ENCODE assay signal across 24 cellular contexts in the genomic region with DNA sequence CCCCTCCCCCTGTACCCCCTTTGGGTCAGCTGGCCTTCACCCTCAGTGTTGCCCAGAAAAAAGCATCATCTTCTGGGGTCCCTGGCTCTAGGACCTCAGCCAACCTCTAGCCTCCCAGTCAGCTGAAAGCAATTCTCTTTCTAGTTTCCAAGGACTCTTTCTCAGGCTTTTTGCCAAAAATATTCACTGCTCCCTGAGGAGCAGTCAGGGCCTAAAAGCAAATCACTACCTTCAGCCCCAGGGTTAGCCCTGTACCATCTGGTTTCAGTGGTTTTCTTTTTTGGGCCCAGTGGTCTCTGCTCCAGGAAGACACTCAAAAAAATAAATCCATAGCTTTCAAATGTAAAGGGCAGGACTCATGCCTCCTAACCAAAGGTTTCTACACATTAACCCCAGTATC. TPM values are rescaled to one million over a fixed set of nuclear protein-coding genes. Genes with fewer than 3 reads are reported as not detected.
DNase-seq lines count a peak whose midpoint lies in the region; ATAC-seq and TF ChIP-seq lines count a peak whose summit lies in the region.
"Had no signal": no experiment of that assay in that cellular context is flagged by ENCODE, and none has a peak within 500 bp of the region (broad histone marks: within the 10 kb centered on the region; RNA-seq: fewer than 3 reads in every experiment).

No MANE protein-coding gene starts in this region.

- H3K27ac ChIP-seq in esophagus squamous epithelium (peak overlapping the region in 3 of 4 donors; percentile 10 to 23 (median 22)), rectal smooth muscle tissue (ENCODE audit: low read depth, low read length) (peak overlapping the region; percentile 9)
- H3K27ac ChIP-seq: A549, hepatocyte, left lung had no signal

- H3K9ac ChIP-seq in rectal smooth muscle tissue (ENCODE audit: low read length): no peak overlapping the region

- peaks cover 3% of the 10 kb centered on the region for H3K36me3 Mint-ChIP-seq in T-helper 17 cell (ENCODE audit: low read depth)
- H3K36me3 Mint-ChIP-seq: activated CD8-positive, alpha-beta memory T cell treated with anti-CD3 and anti-CD28 coated beads, Interleukin-2, amount 10 ng/mL, durations not matched to agents 7 days and 5 days; activated naive CD8-positive, alpha-beta T cell had no signal

- H3K36me3 ChIP-seq in esophagus squamous epithelium: no peaks in the 10 kb centered on the region
- H3K36me3 ChIP-seq in rectal smooth muscle tissue (ENCODE audit: control insufficient read depth, insufficient read depth, low read length): no peaks in the 10 kb centered on the region
- H3K36me3 ChIP-seq: left lung had no signal

- H3K4me1 Mint-ChIP-seq in T-helper 17 cell: peaks cover 11% of the 10 kb centered on the region

- ATAC-seq in T-helper 17 cell (no peak), GM18868 (IDR thresholded peaks at IDR 0.05; ENCODE audit: unreplicated experiment) (no peak)
- ATAC-seq: A549; activated CD8-positive, alpha-beta memory T cell treated with anti-CD3 and anti-CD28 coated beads, Interleukin-2, amount 10 ng/mL, durations not matched to agents 7 days and 5 days; HepG2; left lung had no signal

- H3K4me3 ChIP-seq in AG10803 (ENCODE audit: low read length) (no peak overlapping the region), esophagus squamous epithelium (no peak overlapping the region), rectal smooth muscle tissue (ENCODE audit: low read length) (no peak overlapping the region)
- H3K4me3 ChIP-seq: A549, hepatocyte, left lung had no signal

- H3K4me1 ChIP-seq in esophagus squamous epithelium: peaks cover 0 to 24% (median 6%) of the 10 kb centered on the region in 3 donors
- peaks cover 7% of the 10 kb centered on the region for H3K4me1 ChIP-seq in rectal smooth muscle tissue (ENCODE audit: control insufficient read depth, insufficient read depth, low read length)
- H3K4me1 ChIP-seq: A549 had no signal

- no peak overlapping the region for H3K4me3 Mint-ChIP-seq in T-helper 17 cell
- H3K4me3 Mint-ChIP-seq: activated CD4-positive, alpha-beta T cell treated with anti-CD3 and anti-CD28 coated beads, Interleukin-2, amount 10 ng/mL, durations not matched to agents 7 days and 5 days; activated CD8-positive, alpha-beta memory T cell treated with anti-CD3 and anti-CD28 coated beads, Interleukin-2, amount 10 ng/mL, durations not matched to agents 7 days and 5 days; activated naive CD8-positive, alpha-beta T cell; endodermal cell had no signal

- H3K9me3 ChIP-seq in esophagus squamous epithelium: no peaks in the 10 kb centered on the region
- no peaks in the 10 kb centered on the region for H3K9me3 ChIP-seq in T-helper 17 cell (ENCODE audit: control insufficient read depth, low read length, poor library complexity, severe bottlenecking)
- H3K9me3 ChIP-seq: A549, left lung had no signal

- peaks cover 0 to 39% (median 0%) of the 10 kb centered on the region in 4 donors for H3K27me3 ChIP-seq in esophagus squamous epithelium
- no peaks in the 10 kb centered on the region for H3K27me3 ChIP-seq in rectal smooth muscle tissue (ENCODE audit: control insufficient read depth, insufficient read depth, low read length)

- H3K27me3 Mint-ChIP-seq in T-helper 17 cell: peaks cover 44% of the 10 kb centered on the region

- intact Hi-C loops in esophagus squamous epithelium (cut with DNase I): no loop called here

- H3K27ac Mint-ChIP-seq in T-helper 17 cell: no peak overlapping the region
- H3K27ac Mint-ChIP-seq: activated CD4-positive, alpha-beta T cell treated with anti-CD3 and anti-CD28 coated beads, Interleukin-2, amount 10 ng/mL, durations not matched to agents 7 days and 5 days; activated CD8-positive, alpha-beta memory T cell treated with anti-CD3 and anti-CD28 coated beads, Interleukin-2, amount 10 ng/mL, durations not matched to agents 7 days and 5 days; activated naive CD8-positive, alpha-beta T cell; endodermal cell had no signal

- peak; percentile 48 for DNase-seq in AG10803 (ENCODE audit: low read depth)
- DNase-seq in NCI-H2171 (lab: John Stamatoyannopoulos, UW): peak; percentile 28
- DNase-seq in esophagus squamous epithelium (lab: John Stamatoyannopoulos, UW): no peak
- DNase-seq in T-helper 17 cell: no peak
- no peak for DNase-seq in amygdala (lab: John Stamatoyannopoulos, UW)
- no peak for DNase-seq in activated effector memory CD4-positive, alpha-beta T cell treated with anti-CD3 and anti-CD28 coated beads, Interleukin-2, amount 50 U/mL, for 16 hours
- DNase-seq: activated CD4-positive, alpha-beta T cell treated with anti-CD3 and anti-CD28 coated beads, Interleukin-2, amount 10 ng/mL, durations not matched to agents 7 days and 5 days; activated CD8-positive, alpha-beta memory T cell treated with anti-CD3 and anti-CD28 coated beads, Interleukin-2, amount 10 ng/mL, durations not matched to agents 7 days and 5 days; COR-L47; endodermal cell; left lung; NCI-H1105; NCI-H2029 treated with DMSO at 0.1 percent for 48 hours; NCI-H446 treated with DMSO at 0.1 percent for 48 hours; retina; stimulated activated CD4-positive, alpha-beta T cell treated with anti-CD3 and anti-CD28 coated beads, Interleukin-4, amount 100 ng/mL, for 24 hours; stimulated activated naive CD4-positive, alpha-beta T cell treated with Interleukin-2 at 50 U/mL for 16 hours; T-helper 2 cell had no signal

- no peak for TF ChIP-seq POLR2A in esophagus squamous epithelium (IDR thresholded peaks at IDR 0.05)

- TF ChIP-seq CTCF in AG10803 (conservative IDR thresholded peaks at IDR 0.05; ENCODE audit: low read length) (no peak), esophagus squamous epithelium (IDR thresholded peaks at IDR 0.05) (no peak)

RNA-seq across cellular contexts. Expression of gene LMOD1, which starts 3.1 kb away (rescaled TPM):
- 100 to 1,000 TPM in 1 of 4 donors, 10 to 100 TPM in 2, 1 to 10 TPM in 1; 8.3 to 157 (median 38.6) TPM for total RNA-seq in esophagus squamous epithelium
- not detected for total RNA-seq in T-helper 17 cell
- total RNA-seq: activated CD4-positive, alpha-beta T cell treated with anti-CD3 and anti-CD28 coated beads, Interleukin-2, amount 10 ng/mL, durations not matched to agents 7 days and 5 days; activated CD8-positive, alpha-beta memory T cell treated with anti-CD3 and anti-CD28 coated beads, Interleukin-2, amount 10 ng/mL, durations not matched to agents 7 days and 5 days; HepG2 had no signal

RNA-seq across cellular contexts. Expression of gene TIMM17A, which starts 5.8 kb away (rescaled TPM):
- total RNA-seq in esophagus squamous epithelium (10 to 100 TPM; 18.7 to 44.6 (median 34.6) TPM), T-helper 17 cell (10 to 100 TPM; 36.8 to 48.4 TPM)

RNA-seq across cellular contexts. Expression of gene RNPEP, which starts 33.0 kb away (rescaled TPM):
- total RNA-seq in esophagus squamous epithelium (100 to 1,000 TPM in 1 of 4 donors, 10 to 100 TPM in 3; 44.6 to 129 (median 72.2) TPM), T-helper 17 cell (10 to 100 TPM; 21.4 to 28.6 TPM)

Comparison
In these comparisons a context has a peak if more than half of its experiments do, and no peak if none do; other contexts are left out.
1. DNase-seq: peak in AG10803 (single experiment) and NCI-H2171 (single experiment); none in esophagus squamous epithelium (single experiment), T-helper 17 cell (0 of 3), amygdala (0 of 56) and activated effector memory CD4-positive, alpha-beta T cell treated with anti-CD3 and anti-CD28 coated beads, Interleukin-2, amount 50 U/mL, for 16 hours (single experiment).
2. RNA of gene LMOD1, which starts 3.1 kb away (total RNA-seq): 8.3 to 157 TPM in esophagus squamous epithelium; not detected in T-helper 17 cell; every median in the first group is over 4 times any median in the second.